Comparison of ENCODE assay signal across 15 cellular contexts in the genomic region with DNA sequence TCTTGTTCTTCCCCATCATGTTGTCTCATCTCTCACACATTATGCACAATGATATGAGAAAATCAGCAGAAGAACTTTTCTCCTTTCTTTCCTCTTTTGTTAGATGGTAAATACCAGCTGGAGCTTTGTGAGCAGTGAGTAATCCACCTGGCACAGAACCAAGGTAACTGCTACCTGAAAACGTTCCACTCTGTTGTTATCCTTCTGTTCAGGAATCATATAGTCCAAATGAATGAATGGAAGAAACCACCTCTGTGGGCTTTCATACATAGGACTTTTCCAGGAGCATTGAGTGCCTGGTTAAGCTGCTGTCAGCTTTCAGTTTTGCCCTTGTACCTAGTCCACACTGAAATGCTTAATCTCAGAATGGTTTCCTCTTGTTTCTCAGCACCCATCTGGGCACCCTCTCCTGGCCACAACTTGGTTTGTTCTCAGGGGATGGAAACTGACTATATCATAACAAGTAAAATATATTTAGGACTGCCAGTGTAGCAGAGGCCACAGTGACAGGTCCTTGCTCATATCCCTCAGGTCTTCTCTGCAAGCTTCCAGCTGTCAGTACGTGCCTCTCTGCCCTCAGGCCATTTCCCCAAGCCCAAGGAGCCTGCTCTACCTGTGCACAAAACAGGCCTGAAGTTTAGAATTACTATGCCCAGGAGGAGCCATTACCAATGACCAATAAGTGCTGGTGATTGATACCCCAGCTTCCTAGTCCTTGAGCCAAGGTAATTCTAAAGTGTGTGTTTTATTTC. TPM values are rescaled to one million over a fixed set of nuclear protein-coding genes. Genes with fewer than 3 reads are reported as not detected.
DNase-seq lines count a peak whose midpoint lies in the region; ATAC-seq and TF ChIP-seq lines count a peak whose summit lies in the region.
"Had no signal": no experiment of that assay in that cellular context is flagged by ENCODE, and none has a peak within 500 bp of the region (broad histone marks: within the 10 kb centered on the region; RNA-seq: fewer than 3 reads in every experiment).

No MANE protein-coding gene starts in this region.

- H3K4me3 Mint-ChIP-seq in neural progenitor cell (no peak overlapping the region), progenitor cell of endocrine pancreas (ENCODE audit: low read depth) (no peak overlapping the region)
- H3K4me3 Mint-ChIP-seq: stimulated activated memory B cell treated with anti-CD40 and anti-IgM and Interleukin-4, amounts not matched to agents 10 μg/mL and 1 μg/mL and 100 μg/mL, for 72 hours had no signal

- no peaks in the 10 kb centered on the region for H3F3A ChIP-seq in neural progenitor cell (ENCODE audit: low read depth)

- WGBS in mammary epithelial cell (ENCODE audit: low coverage, missing lambda C conversion rate), result 20% methylated on average over 2 of the region's 2 CpGs

- in situ Hi-C loops in mammary epithelial cell (cut with MboI; ENCODE audit: low sequenced_read_pairs in 2 of 2), result no loop called here

- no peaks in the 10 kb centered on the region for H3K27me3 Mint-ChIP-seq in neural progenitor cell (ENCODE audit: insufficient read depth, low read depth)
- H3K27me3 Mint-ChIP-seq in progenitor cell of endocrine pancreas, result peaks cover 3% of the 10 kb centered on the region
- H3K27me3 Mint-ChIP-seq: stimulated activated memory B cell treated with anti-CD40 and anti-IgM and Interleukin-4, amounts not matched to agents 10 μg/mL and 1 μg/mL and 100 μg/mL, for 72 hours had no signal

- CTCF ChIA-PET in mammary epithelial cell (lab: Charles Lee; ENCODE audit: low non-redundant PET), result interaction anchor here (0.6 kb wide), 1 partner anchor 254 kb away, joined by 10 read pairs; no protein-coding TSS in a partner anchor

- 0 out of 3 replicates have a peak, but pooled peaks have one; percentile 22 for ATAC-seq in DND-41 (ENCODE audit: insufficient read depth, low read depth)
- no peak for ATAC-seq in GM19035 (IDR thresholded peaks at IDR 0.05; ENCODE audit: unreplicated experiment)
- ATAC-seq: psoas muscle; stimulated activated memory B cell treated with anti-CD40 and anti-IgM and Interleukin-4, amounts not matched to agents 10 μg/mL and 1 μg/mL and 100 μg/mL, for 72 hours had no signal

- H3K9me3 ChIP-seq in DND-41 (ENCODE audit: insufficient read depth, low read length, severe bottlenecking), result no peaks in the 10 kb centered on the region
- H3K9me3 ChIP-seq in mammary epithelial cell (replicated peaks; ENCODE audit: insufficient read depth, low read length), result no peaks in the 10 kb centered on the region
- no peaks in the 10 kb centered on the region for H3K9me3 ChIP-seq in neural progenitor cell (ENCODE audit: low read depth)
- H3K9me3 ChIP-seq: BE2C, psoas muscle had no signal

- peak overlapping the region; percentile 42 for H3K27ac Mint-ChIP-seq in neural progenitor cell
- H3K27ac Mint-ChIP-seq in progenitor cell of endocrine pancreas, result no peak overlapping the region
- H3K27ac Mint-ChIP-seq: stimulated activated memory B cell treated with anti-CD40 and anti-IgM and Interleukin-4, amounts not matched to agents 10 μg/mL and 1 μg/mL and 100 μg/mL, for 72 hours had no signal

- no peaks in the 10 kb centered on the region for H3K79me2 ChIP-seq in DND-41 (ENCODE audit: insufficient read depth, low read length)
- no peaks in the 10 kb centered on the region for H3K79me2 ChIP-seq in mammary epithelial cell (ENCODE audit: insufficient read depth, low read length)
- H3K79me2 ChIP-seq in neural progenitor cell (ENCODE audit: low read depth), result no peaks in the 10 kb centered on the region

- H3K4me2 ChIP-seq in DND-41 (ENCODE audit: insufficient read depth, low read length) (no peak overlapping the region), mammary epithelial cell (ENCODE audit: insufficient read depth, low read depth, low read length) (peak overlapping the region; percentile 46), neural progenitor cell (no peak overlapping the region)

- H3K4me1 ChIP-seq in DND-41 (ENCODE audit: insufficient read depth, low read length) (no peaks in the 10 kb centered on the region), mammary epithelial cell (ENCODE audit: insufficient read depth, low read length) (peaks cover 12% of the 10 kb centered on the region), neural progenitor cell (peaks cover 13% of the 10 kb centered on the region)
- H3K4me1 ChIP-seq: BE2C, psoas muscle had no signal

- H3K27me3 ChIP-seq in DND-41 (ENCODE audit: insufficient read depth, low read length, poor library complexity) (no peaks in the 10 kb centered on the region), mammary epithelial cell (ENCODE audit: insufficient read depth, low read length) (no peaks in the 10 kb centered on the region), neural progenitor cell (no peaks in the 10 kb centered on the region)
- H3K27me3 ChIP-seq: BE2C had no signal

- H3K9ac ChIP-seq in DND-41 (ENCODE audit: low read depth, low read length), result no peak overlapping the region
- no peak overlapping the region for H3K9ac ChIP-seq in mammary epithelial cell (ENCODE audit: insufficient read depth, low read length)
- no peak overlapping the region for H3K9ac ChIP-seq in neural progenitor cell

- H3K27ac ChIP-seq in DND-41 (ENCODE audit: low read length) (no peak overlapping the region), mammary epithelial cell (ENCODE audit: insufficient read depth, low read depth, low read length) (no peak overlapping the region), neural progenitor cell (no peak overlapping the region)
- H3K27ac ChIP-seq: psoas muscle had no signal

- dilution Hi-C loops in mammary epithelial cell (cut with HindIII; ENCODE audit: low sequenced_read_pairs), result loop anchor here (10.0 kb wide), 1 partner anchor 47 kb away; no protein-coding TSS in a partner anchor

- intact Hi-C loops in mammary epithelial cell (cut with micrococcal nuclease), result loop anchor here (1.0 to 2.0 kb wide), 2 partner anchors 15 to 27 kb away; no protein-coding TSS in a partner anchor

- H3K4me3 ChIP-seq in DND-41 (ENCODE audit: low read depth in 1 of 2, low read length in 2 of 2), result no peak overlapping the region
- no peak overlapping the region for H3K4me3 ChIP-seq in mammary epithelial cell (replicated peaks in 1 of 3; ENCODE audit: insufficient read depth in 1 of 3, low read depth in 2 of 3, low read length in 3 of 3)
- H3K4me3 ChIP-seq in neural progenitor cell, result no peak overlapping the region
- H3K4me3 ChIP-seq: psoas muscle had no signal

- H3K4me1 Mint-ChIP-seq in neural progenitor cell (peaks cover 12% of the 10 kb centered on the region), progenitor cell of endocrine pancreas (ENCODE audit: low read depth) (peaks cover 9% of the 10 kb centered on the region)
- H3K4me1 Mint-ChIP-seq: stimulated activated memory B cell treated with anti-CD40 and anti-IgM and Interleukin-4, amounts not matched to agents 10 μg/mL and 1 μg/mL and 100 μg/mL, for 72 hours had no signal

- H3K36me3 Mint-ChIP-seq in neural progenitor cell (no peaks in the 10 kb centered on the region), progenitor cell of endocrine pancreas (ENCODE audit: insufficient read depth) (no peaks in the 10 kb centered on the region)
- H3K36me3 Mint-ChIP-seq: stimulated activated memory B cell treated with anti-CD40 and anti-IgM and Interleukin-4, amounts not matched to agents 10 μg/mL and 1 μg/mL and 100 μg/mL, for 72 hours had no signal

- DNase-seq in DND-41 (no peak), NCI-H2029 treated with DMSO at 0.1 percent for 48 hours (lab: John Stamatoyannopoulos, UW) (peak; percentile 8), mammary epithelial cell (peak; percentile 78), neural progenitor cell (ENCODE audit: low spot score) (no peak), progenitor cell of endocrine pancreas (ENCODE audit: low spot score, unreplicated experiment) (no peak), middle frontal gyrus (ENCODE audit: extremely low spot score, low spot score) (no peak)
- DNase-seq in stimulated activated CD4-positive, alpha-beta T cell treated with anti-CD3 and anti-CD28 coated beads, Interleukin-15, amount 100 ng/mL, for 24 hours, result no peak
- DNase-seq: activated CD4-positive, alpha-beta T cell treated with anti-CD3 and anti-CD28 coated beads, Interleukin-2, amount 50 U/mL, for 1 hour; BE2C; GDM1; NCI-H1436; psoas muscle; T-helper 1 cell had no signal

- H4K20me1 ChIP-seq in DND-41 (ENCODE audit: insufficient read depth, low read length), result no peaks in the 10 kb centered on the region
- H4K20me1 ChIP-seq in mammary epithelial cell (ENCODE audit: insufficient read depth, low read length), result no peaks in the 10 kb centered on the region
- H4K20me1 ChIP-seq in neural progenitor cell (ENCODE audit: low read depth), result no peaks in the 10 kb centered on the region

- H3K9me3 Mint-ChIP-seq in neural progenitor cell (peaks cover 7% of the 10 kb centered on the region), progenitor cell of endocrine pancreas (ENCODE audit: low read depth) (no peaks in the 10 kb centered on the region)
- H3K9me3 Mint-ChIP-seq: stimulated activated memory B cell treated with anti-CD40 and anti-IgM and Interleukin-4, amounts not matched to agents 10 μg/mL and 1 μg/mL and 100 μg/mL, for 72 hours had no signal

- no peak for TF ChIP-seq CTCF in DND-41 (IDR thresholded peaks at IDR 0.05; ENCODE audit: borderline replicate concordance, extremely low read depth, low read length, poor library complexity, severe bottlenecking)
- no peak for TF ChIP-seq CTCF in mammary epithelial cell (conservative IDR thresholded peaks at IDR 0.05 in 1 of 2, IDR thresholded peaks at IDR 0.05 in 1 of 2; ENCODE audit: extremely low read depth in 1 of 2, insufficient read depth in 1 of 2, low read depth in 1 of 2, low read length in 2 of 2)
- no peak for TF ChIP-seq CTCF in neural progenitor cell (IDR thresholded peaks at IDR 0.05)
- TF ChIP-seq CTCF in progenitor cell of endocrine pancreas (IDR thresholded peaks at IDR 0.05; ENCODE audit: unreplicated experiment), result no peak

- no peaks in the 10 kb centered on the region for H3K36me3 ChIP-seq in DND-41 (ENCODE audit: insufficient read depth, low read length)
- no peaks in the 10 kb centered on the region for H3K36me3 ChIP-seq in mammary epithelial cell (ENCODE audit: insufficient read depth, low read length)
- no peaks in the 10 kb centered on the region for H3K36me3 ChIP-seq in neural progenitor cell
- H3K36me3 ChIP-seq: BE2C had no signal

- H2AFZ ChIP-seq in DND-41 (ENCODE audit: low read depth, low read length) (no peak overlapping the region), mammary epithelial cell (ENCODE audit: low read depth, low read length) (no peak overlapping the region), neural progenitor cell (replicated peaks) (no peak overlapping the region)

- no TSS peak for BruUV-seq in mammary epithelial cell (replicated peaks; lab: Mats Ljungman, UMichigan)

RNA-seq across cellular contexts. Expression of gene SLC4A7, which starts 23.5 kb away (rescaled TPM):
- total RNA-seq in mammary epithelial cell (100 to 1,000 TPM in 1 of 2 donors, 10 to 100 TPM in 1; 95.4 to 123 TPM), neural progenitor cell (ENCODE audit: low replicate concordance) (82.1 and 114 TPM in 2 replicates), progenitor cell of endocrine pancreas (67.0 and 69.7 TPM in 2 replicates)
- 25.0 TPM for polyA plus RNA-seq in mammary epithelial cell
- 68.6 TPM for polyA minus RNA-seq in mammary epithelial cell

Comparison
In these comparisons a context has a peak if more than half of its experiments do, and no peak if none do; other contexts are left out.
1. DNase-seq: peak in NCI-H2029 treated with DMSO at 0.1 percent for 48 hours (single experiment) and mammary epithelial cell (single experiment); none in DND-41 (single experiment), neural progenitor cell (single experiment), progenitor cell of endocrine pancreas (single experiment), middle frontal gyrus (single experiment) and stimulated activated CD4-positive, alpha-beta T cell treated with anti-CD3 and anti-CD28 coated beads, Interleukin-15, amount 100 ng/mL, for 24 hours (single experiment).